ENCODE assay signal across 19 cellular contexts in genomic region chr18:67510831-67511230, GRCh38.
"Had no signal": no experiment of that assay in that cellular context is flagged by ENCODE, and none has a peak within 500 bp of the region (broad histone marks: within the 10 kb centered on the region; RNA-seq: fewer than 3 reads in every experiment).

No MANE protein-coding gene starts in this region.

- ATAC-seq: effector memory CD8-positive, alpha-beta T cell; natural killer cell treated with Interleukin-12 subunit alpha and Interleukin-12 subunit beta and Interleukin-15 and Interleukin-18, amount 100 ng/mL, for 72 hours; stimulated activated memory B cell treated with anti-CD40 and anti-IgM and Interleukin-4, amounts not matched to agents 10 μg/mL and 1 μg/mL and 100 μg/mL, for 72 hours had no signal

- H3K4me3 ChIP-seq: left ventricle myocardium inferior had no signal

- DNase-seq: activated B cell treated with CpG ODN at 0.5 μM for 24 hours; activated CD4-positive, alpha-beta T cell treated with anti-CD3 and anti-CD28 coated beads for 48 hours; activated CD8-positive, alpha-beta memory T cell treated with anti-CD3 and anti-CD28 coated beads, Interleukin-2, amount 50 U/mL, for 48 hours; activated gamma-delta T cell treated with Interleukin-2 at 50 U/mL for 16 hours; amniotic stem cell; effector memory CD8-positive, alpha-beta T cell; hippocampal formation; left ventricle myocardium inferior; mesendoderm; nucleus accumbens; posterior cingulate gyrus; retina; stimulated activated CD4-positive, alpha-beta T cell treated with anti-CD3 and anti-CD28 coated beads, Interleukin-2, amount 100 ng/mL, for 48 hours; T-helper 2 cell; trophoblast cell had no signal

- FAIRE-seq: keratinocyte had no signal

- H3K27ac ChIP-seq: epithelial cell of prostate, left ventricle myocardium inferior had no signal

- H3K36me3 ChIP-seq: left ventricle myocardium inferior had no signal

- H3K9me3 ChIP-seq: left ventricle myocardium inferior had no signal
